ENCODE assay signal across 1 cellular context in genomic region chr22:21000987-21001600, GRCh38.
TF ChIP-seq lines count a peak whose summit lies in the region.

No MANE protein-coding gene starts in this region.

TF ChIP-seq in K562, 482 proteins besides CTCF, POLR2A, EP300 and RAD21 (continued from another document and continues in another):
- TF ChIP-seq HOMEZ (CRISPR knock-in tag; IDR thresholded peaks at IDR 0.05) (no peak), GTF2A2 (tag; IDR thresholded peaks at IDR 0.05) (peak; percentile 23; the same call in 1 of the 2 replicates), ZBTB1 (CRISPR knock-in tag; IDR thresholded peaks at IDR 0.05; ENCODE audit: borderline replicate concordance, low read depth) (no peak), NR2F6 (CRISPR knock-in tag; IDR thresholded peaks at IDR 0.05) (peak; percentile 87; the same call in 1 of the 2 replicates), CREBBP (IDR thresholded peaks at IDR 0.05; ENCODE audit: low read depth, low read length) (no peak), TAF9B (IDR thresholded peaks at IDR 0.05; ENCODE audit: partially characterized antibody) (no peak), ZNF512 (tag; IDR thresholded peaks at IDR 0.05) (no peak), KDM1A (IDR thresholded peaks at IDR 0.05) (no peak), PATZ1 (CRISPR knock-in tag; IDR thresholded peaks at IDR 0.05; ENCODE audit: borderline replicate concordance) (no peak), RCOR1 (IDR thresholded peaks at IDR 0.05; ENCODE audit: borderline replicate concordance in 1 of 2, low read depth in 2 of 2, low read length in 2 of 2) (no peak), BRF1 (IDR thresholded peaks at IDR 0.05; ENCODE audit: borderline replicate concordance, extremely low read depth, insufficient read length) (no peak), RBM22 (IDR thresholded peaks at IDR 0.05; ENCODE audit: low read depth, low read length, poor library complexity, severe bottlenecking) (no peak), STAT5A (IDR thresholded peaks at IDR 0.05; ENCODE audit: borderline replicate concordance, low read length) (no peak), ZNF551 (CRISPR knock-in tag; IDR thresholded peaks at IDR 0.05) (no peak), RERE (CRISPR knock-in tag; IDR thresholded peaks at IDR 0.05; ENCODE audit: borderline replicate concordance) (no peak), NBN (IDR thresholded peaks at IDR 0.05; ENCODE audit: low read depth) (no peak), SLC30A9 (CRISPR knock-in tag; IDR thresholded peaks at IDR 0.05) (no peak), ZNF224 (CRISPR knock-in tag; IDR thresholded peaks at IDR 0.05) (no peak), RBM25 (IDR thresholded peaks at IDR 0.05; ENCODE audit: low read depth, low read length, severe bottlenecking) (no peak), CBFB (CRISPR knock-in tag; IDR thresholded peaks at IDR 0.05) (no peak), ZBTB34 (CRISPR knock-in tag; IDR thresholded peaks at IDR 0.05) (no peak), TARDBP (IDR thresholded peaks at IDR 0.05) (no peak), HMBOX1 (IDR thresholded peaks at IDR 0.05) (no peak), NR2C2 (CRISPR knock-in tag; IDR thresholded peaks at IDR 0.05) (no peak), NR2C2 (tag; IDR thresholded peaks at IDR 0.05) (no peak), L3MBTL2 (IDR thresholded peaks at IDR 0.05) (no peak), ZNF263 (CRISPR knock-in tag; IDR thresholded peaks at IDR 0.05; ENCODE audit: borderline replicate concordance) (no peak), MEIS2 (IDR thresholded peaks at IDR 0.05; ENCODE audit: partially characterized antibody) (no peak), BRCA1 (IDR thresholded peaks at IDR 0.05) (no peak), BRCA1 (CRISPR knock-in tag; IDR thresholded peaks at IDR 0.05) (no peak), FOXK1 (CRISPR knock-in tag; IDR thresholded peaks at IDR 0.05; ENCODE audit: borderline replicate concordance) (no peak), ETV6 (IDR thresholded peaks at IDR 0.05; ENCODE audit: borderline replicate concordance in 1 of 2, low read depth in 2 of 2, low read length in 1 of 2) (no peak), ETV6 (CRISPR knock-in tag; IDR thresholded peaks at IDR 0.05; ENCODE audit: borderline replicate concordance) (no peak), ARID3B (CRISPR knock-in tag; IDR thresholded peaks at IDR 0.05; ENCODE audit: borderline replicate concordance) (peak; percentile 75; the same call in 1 of the 2 replicates), POU5F1 (IDR thresholded peaks at IDR 0.05; ENCODE audit: borderline replicate concordance, low read depth, low read length, partially characterized antibody) (no peak), ZNF592 (IDR thresholded peaks at IDR 0.05) (no peak), FOXJ3 (CRISPR knock-in tag; IDR thresholded peaks at IDR 0.05) (no peak), PTBP1 (IDR thresholded peaks at IDR 0.05; ENCODE audit: low read depth, low read length) (no peak), TFAP4 (CRISPR knock-in tag; IDR thresholded peaks at IDR 0.05; ENCODE audit: borderline replicate concordance) (no peak), RBFOX2 (IDR thresholded peaks at IDR 0.05; ENCODE audit: low read depth, low read length) (no peak), SMAD2 (IDR thresholded peaks at IDR 0.05; ENCODE audit: low read depth, low read length) (no peak), PHF20 (IDR thresholded peaks at IDR 0.05; ENCODE audit: partially characterized antibody) (no peak), HIVEP1 (CRISPR knock-in tag; IDR thresholded peaks at IDR 0.05) (no peak; the same call in 1 of the 2 replicates), ARHGAP35 (IDR thresholded peaks at IDR 0.05; ENCODE audit: partially characterized antibody) (no peak), DMBX1 (CRISPR knock-in tag; IDR thresholded peaks at IDR 0.05; ENCODE audit: borderline replicate concordance) (no peak), ZNF699 (CRISPR knock-in tag; IDR thresholded peaks at IDR 0.05; ENCODE audit: insufficient replicate concordance) (no peak), NR3C1 (CRISPR knock-in tag; IDR thresholded peaks at IDR 0.05) (no peak), SREBF2 (CRISPR knock-in tag; IDR thresholded peaks at IDR 0.05) (no peak)
